12 cellular contexts compared by ENCODE assay signal in genomic region chr17:17831208-17832039, GRCh38. TPM values are rescaled to one million over a fixed set of nuclear protein-coding genes. Genes with fewer than 3 reads are reported as not detected.
DNase-seq lines count a peak whose midpoint lies in the region; ATAC-seq, FAIRE-seq and TF ChIP-seq lines count a peak whose summit lies in the region.
"Had no signal": no experiment of that assay in that cellular context is flagged by ENCODE, and none has a peak within 500 bp of the region (broad histone marks: within the 10 kb centered on the region; RNA-seq: fewer than 3 reads in every experiment).

No MANE protein-coding gene starts in this region.

- no peak for FAIRE-seq in GM12891 (lab: Jason Lieb, UNC)
- FAIRE-seq: colon, frontal cortex had no signal

- H3K9me3 ChIP-seq in heart left ventricle (no peaks in the 10 kb centered on the region), mucosa of rectum (ENCODE audit: control insufficient read depth in 2 of 2, low read length in 2 of 2) (no peaks in the 10 kb centered on the region), uterus (no peaks in the 10 kb centered on the region)

- peak overlapping the region; percentile 11 for H3K4me3 Mint-ChIP-seq in endothelial cell (ENCODE audit: unreplicated experiment)

- peaks cover 0 to 56% (median 26%) of the 10 kb centered on the region in 12 donors for H3K4me1 ChIP-seq in heart left ventricle
- H3K4me1 ChIP-seq in mucosa of rectum (ENCODE audit: control insufficient read depth in 2 of 2, insufficient read depth in 2 of 2, low read length in 2 of 2): peaks cover 44 to 50% of the 10 kb centered on the region in 2 donors
- H3K4me1 ChIP-seq in uterus: peaks cover 0 to 15% of the 10 kb centered on the region in 2 donors

- WGBS in heart left ventricle, 4 donors: 36 to 58% (median 49%) methylated on average over 12 of the region's 12 CpGs

- H3K4me3 ChIP-seq in heart left ventricle: no peak overlapping the region
- H3K4me3 ChIP-seq in mucosa of rectum (ENCODE audit: low read length in 2 of 2): no peak overlapping the region
- no peak overlapping the region for H3K4me3 ChIP-seq in uterus
- H3K4me3 ChIP-seq: lung had no signal

- peaks cover 50% of the 10 kb centered on the region for H3K4me1 Mint-ChIP-seq in endothelial cell (ENCODE audit: unreplicated experiment)

- H3K36me3 ChIP-seq in heart left ventricle (peaks cover 0 to 15% (median 0%) of the 10 kb centered on the region in 9 donors), mucosa of rectum (ENCODE audit: control insufficient read depth in 2 of 2, insufficient read depth in 2 of 2, low read length in 2 of 2) (peaks cover 0 to 7% of the 10 kb centered on the region in 2 donors), uterus (no peaks in the 10 kb centered on the region)

- H3K9me3 Mint-ChIP-seq in endothelial cell (ENCODE audit: unreplicated experiment): no peaks in the 10 kb centered on the region

- intact Hi-C loops in heart left ventricle (cut with DNase I) (no loop called here), Right ventricle myocardium inferior (cut with DNase I) (no loop called here), uterus (cut with DNase I; ENCODE audit: low total_unique reads) (no loop called here)

- TF ChIP-seq POLR2A in heart left ventricle (IDR thresholded peaks at IDR 0.05) (no peak), uterus (IDR thresholded peaks at IDR 0.05) (no peak), GM12891 (IDR thresholded peaks at IDR 0.05; ENCODE audit: low read depth, low read length) (no peak)

- DNase-seq in heart left ventricle: peak in 1 of 5 donors; percentile 71
- no peak for DNase-seq in Right ventricle myocardium inferior (ENCODE audit: missing footprints)
- DNase-seq in endothelial cell (ENCODE audit: low spot score): no peak
- peak; percentile 26 to 54 for DNase-seq in uterus
- no peak for DNase-seq in GM12891 (ENCODE audit: insufficient read length, low spot score)
- no peak for DNase-seq in NCI-H187 treated with DMSO at 0.1 percent for 48 hours (lab: John Stamatoyannopoulos, UW)
- no peak for DNase-seq in GF-D8 (lab: John Stamatoyannopoulos, UW)
- DNase-seq: SIG-M5 had no signal

- TF ChIP-seq CTCF in heart left ventricle (IDR thresholded peaks at IDR 0.05) (no peak), endothelial cell (IDR thresholded peaks at IDR 0.05; ENCODE audit: unreplicated experiment) (no peak), uterus (IDR thresholded peaks at IDR 0.05) (no peak)

- H3K27ac ChIP-seq in heart left ventricle (peak overlapping the region in 7 of 12 donors; percentile 4 to 79 (median 72)), mucosa of rectum (ENCODE audit: low read depth in 2 of 2, low read length in 2 of 2) (peak overlapping the region; percentile 76 to 78), uterus (peak overlapping the region; percentile 28 to 48)

- peaks cover 15% of the 10 kb centered on the region for H3K36me3 Mint-ChIP-seq in endothelial cell (ENCODE audit: low read depth, unreplicated experiment)

- peaks cover 15% of the 10 kb centered on the region for H3K27me3 Mint-ChIP-seq in endothelial cell (ENCODE audit: unreplicated experiment)

- ATAC-seq in heart left ventricle (peak in 2 of 4 donors; percentile 25 to 26), Right ventricle myocardium inferior (no peak)

- peak overlapping the region; percentile 0 to 36 for H3K9ac ChIP-seq in mucosa of rectum (ENCODE audit: low read depth in 1 of 2, low read length in 2 of 2)

- H3K27me3 ChIP-seq in heart left ventricle (no peaks in the 10 kb centered on the region), mucosa of rectum (ENCODE audit: control insufficient read depth in 2 of 2, insufficient read depth in 2 of 2, low read length in 2 of 2) (no peaks in the 10 kb centered on the region), uterus (no peaks in the 10 kb centered on the region)

- H3K27ac Mint-ChIP-seq in endothelial cell (ENCODE audit: unreplicated experiment): no peak overlapping the region

TF ChIP-seq in GM12891, 5 proteins besides CTCF, POLR2A, EP300 and RAD21:
- TF ChIP-seq PAX5 (IDR thresholded peaks at IDR 0.05; ENCODE audit: insufficient read depth, low read length, severe bottlenecking) (no peak), TAF1 (IDR thresholded peaks at IDR 0.05; ENCODE audit: low read depth, low read length) (no peak), SPI1 (IDR thresholded peaks at IDR 0.05; ENCODE audit: low read depth, low read length) (no peak), POU2F2 (IDR thresholded peaks at IDR 0.05; ENCODE audit: low read depth, low read length) (no peak), POLR2AphosphoS5 (IDR thresholded peaks at IDR 0.05; ENCODE audit: low read depth, low read length) (no peak)
TF ChIP-seq in GM12891: peak in this region for 0.

RNA-seq across cellular contexts. Expression of gene SREBF1, which starts 5.4 kb away (rescaled TPM):
- total RNA-seq in heart left ventricle: 10 to 100 TPM; 12.8 to 55.2 (median 17.8) TPM
- polyA plus RNA-seq in heart left ventricle: 10 to 100 TPM; 22.1 to 41.0 TPM
- total RNA-seq in Right ventricle myocardium inferior: 18.9 TPM
- total RNA-seq in endothelial cell (ENCODE audit: unreplicated experiment): 146 TPM
- total RNA-seq in uterus: 10 to 100 TPM; 24.8 to 94.6 (median 31.5) TPM
- 16.7 TPM for polyA plus RNA-seq in GM12891 (2012; ENCODE audit: low read depth, missing spikeins)

Comparison
In these comparisons a context has a peak if more than half of its experiments do, and no peak if none do; other contexts are left out.
1. DNase-seq: peak in uterus (2 of 2); none in Right ventricle myocardium inferior (single experiment), endothelial cell (single experiment), GM12891 (single experiment), NCI-H187 treated with DMSO at 0.1 percent for 48 hours (single experiment) and GF-D8 (single experiment).
2. Peak in every context shown above with its lines, with median percentiles within 50 percentile points of each other: H3K27ac ChIP-seq.